In genomic region chr4:86670298-86670697, GRCh38 we compare ENCODE assay signal across 3 cellular contexts.
TF ChIP-seq lines count a peak whose summit lies in the region.

No MANE protein-coding gene starts in this region.

TF ChIP-seq in A549, 52 proteins besides CTCF, POLR2A, EP300 and RAD21:
- TF ChIP-seq NFE2L2 (conservative IDR thresholded peaks at IDR 0.05; ENCODE audit: low read length), result no peak
- no peak for TF ChIP-seq HDAC2 (IDR thresholded peaks at IDR 0.05)

TF ChIP-seq in HCT116, 20 proteins besides CTCF, POLR2A, EP300 and RAD21:
- no peak for TF ChIP-seq SIN3A (IDR thresholded peaks at IDR 0.05; ENCODE audit: low read depth)
- no peak for TF ChIP-seq POLR2AphosphoS5 (IDR thresholded peaks at IDR 0.05; ENCODE audit: low read depth, low read length)
- no peak for TF ChIP-seq REST (IDR thresholded peaks at IDR 0.05; ENCODE audit: low read depth)
- TF ChIP-seq FOSL1 (IDR thresholded peaks at IDR 0.05; ENCODE audit: low read depth), result no peak
- TF ChIP-seq MAX (IDR thresholded peaks at IDR 0.05), result no peak
- no peak for TF ChIP-seq JUND (IDR thresholded peaks at IDR 0.05)

TF ChIP-seq in K562, 482 proteins besides CTCF, POLR2A, EP300 and RAD21:
- TF ChIP-seq HES1 (IDR thresholded peaks at IDR 0.05; ENCODE audit: low read depth) (no peak), PHF8 (IDR thresholded peaks at IDR 0.05; ENCODE audit: borderline replicate concordance, low read length) (no peak), SMARCA5 (IDR thresholded peaks at IDR 0.05) (no peak), CGGBP1 (CRISPR knock-in tag; IDR thresholded peaks at IDR 0.05) (no peak), ILK (tag; IDR thresholded peaks at IDR 0.05; ENCODE audit: borderline replicate concordance, low read depth) (no peak), CBX5 (IDR thresholded peaks at IDR 0.05; ENCODE audit: borderline replicate concordance, low read depth) (no peak), FOXP4 (CRISPR knock-in tag; IDR thresholded peaks at IDR 0.05; ENCODE audit: borderline replicate concordance) (no peak), IFI16 (CRISPR knock-in tag; IDR thresholded peaks at IDR 0.05) (no peak), RBFOX2 (IDR thresholded peaks at IDR 0.05; ENCODE audit: low read depth, low read length) (no peak), FOSL1 (tag; conservative IDR thresholded peaks at IDR 0.05) (no peak), KLF1 (tag; IDR thresholded peaks at IDR 0.05) (no peak), MECOM (CRISPR knock-in tag; IDR thresholded peaks at IDR 0.05) (no peak), ZNF3 (CRISPR knock-in tag; IDR thresholded peaks at IDR 0.05) (no peak), SAFB2 (IDR thresholded peaks at IDR 0.05; ENCODE audit: borderline replicate concordance, low read depth, low read length, severe bottlenecking) (no peak), CAMTA2 (CRISPR knock-in tag; conservative IDR thresholded peaks at IDR 0.05) (no peak)
